ENCODE assay signal across 23 cellular contexts in genomic region chr2:126221506-126221905, GRCh38.
"Had no signal": no experiment of that assay in that cellular context is flagged by ENCODE, and none has a peak within 500 bp of the region (broad histone marks: within the 10 kb centered on the region; RNA-seq: fewer than 3 reads in every experiment).

No MANE protein-coding gene starts in this region.

- H3K9me3 ChIP-seq: esophagus muscularis mucosa, ovary, thyroid gland had no signal

- ATAC-seq: activated T-cell treated with anti-CD3 and anti-CD28 coated beads, Interleukin-2, amount 50 U/mL, for 4 hours; activated T-helper 17 cell treated with anti-CD3 and anti-CD28 coated beads, Interleukin-2, amount 50 U/mL, for 72 hours; left lobe of liver; sciatic nerve; stimulated activated naive B cell treated with anti-CD40 and anti-IgM and Interleukin-4, amounts not matched to agents 10 μg/mL and 1 μg/mL and 100 μg/mL, for 72 hours; WTC11 had no signal

- H3K27me3 ChIP-seq: esophagus muscularis mucosa, ovary, stomach, thyroid gland had no signal

- DNase-seq: activated CD4-positive, alpha-beta memory T cell treated with anti-CD3 and anti-CD28 coated beads, Interleukin-2, amount 10 ng/mL, durations not matched to agents 7 days and 5 days; activated CD4-positive, alpha-beta T cell treated with anti-CD3 and anti-CD28 coated beads for 1 hour; activated CD4-positive, alpha-beta T cell treated with anti-CD3 and anti-CD28 coated beads, Interleukin-2, amount 10 ng/mL, durations not matched to agents 7 days and 5 days; activated CD8-positive, alpha-beta memory T cell treated with anti-CD3 and anti-CD28 coated beads, Interleukin-2, amount 50 U/mL, for 48 hours; activated gamma-delta T cell treated with Interleukin-2 at 50 U/mL for 16 hours; activated naive CD4-positive, alpha-beta T cell treated with anti-CD3 and anti-CD28 coated beads, Interleukin-2, amount 50 U/mL, for 16 hours; activated T-cell treated with anti-CD3 and anti-CD28 coated beads, Interleukin-2, amount 50 U/mL, for 4 hours; amygdala; endodermal cell; foreskin melanocyte; kidney glomerular epithelial cell; ovary; stimulated activated CD4-positive, alpha-beta T cell treated with anti-CD3 and anti-CD28 coated beads, Interleukin-2, amount 100 ng/mL, for 24 hours; stimulated activated naive B cell treated with anti-CD40 and anti-IgM and Interleukin-4, amounts not matched to agents 10 μg/mL and 1 μg/mL and 100 μg/mL, for 72 hours; stomach; thyroid gland had no signal

- H3K36me3 ChIP-seq: esophagus muscularis mucosa, ovary, stomach, thyroid gland had no signal

- H3K4me1 ChIP-seq: esophagus muscularis mucosa, stomach, thyroid gland had no signal

- H3K4me3 ChIP-seq: esophagus muscularis mucosa, lung, ovary, skin epidermis, stomach, thyroid gland had no signal

- H3K27ac ChIP-seq: esophagus muscularis mucosa, ovary, skin epidermis, stomach, thyroid gland had no signal
